In the genomic region with DNA sequence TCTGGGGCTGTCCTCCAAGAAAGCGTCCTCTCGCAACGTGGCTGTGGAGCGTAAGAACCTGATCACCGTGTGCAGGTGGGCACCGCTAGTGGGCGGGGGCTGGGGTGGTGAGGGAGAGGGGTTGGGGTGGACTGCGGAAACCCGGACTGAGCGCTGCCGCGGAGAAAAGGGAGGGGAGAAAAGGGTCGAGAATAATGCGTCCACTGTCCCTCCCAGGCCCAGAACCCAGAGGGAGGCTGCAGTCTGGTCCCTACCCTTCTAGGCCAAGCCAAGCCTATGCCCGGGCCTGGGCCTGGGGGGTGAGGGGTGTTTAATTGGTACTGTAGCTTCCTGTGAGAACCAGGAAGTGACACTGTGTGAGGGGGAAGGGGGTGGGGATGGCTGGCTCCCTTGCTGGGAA, we compare ENCODE assay signal across 9 cellular contexts. TPM values are rescaled to one million over a fixed set of nuclear protein-coding genes. Genes with fewer than 3 reads are reported as not detected.
DNase-seq lines count a peak whose midpoint lies in the region; ATAC-seq, FAIRE-seq and TF ChIP-seq lines count a peak whose summit lies in the region.
"Had no signal": no experiment of that assay in that cellular context is flagged by ENCODE, and none has a peak within 500 bp of the region (broad histone marks: within the 10 kb centered on the region; RNA-seq: fewer than 3 reads in every experiment).

No MANE protein-coding gene starts in this region.

- H3K9me3 Mint-ChIP-seq in CD8-positive, alpha-beta memory T cell, result no peaks in the 10 kb centered on the region
- no peaks in the 10 kb centered on the region for H3K9me3 Mint-ChIP-seq in dendritic cell treated with granulocyte-macrophage colony-stimulating factor and Interleukin-4, amounts not matched to agents 40 ng/mL and 50 ng/mL, for 4 days

- no peak for FAIRE-seq in GM12892 (lab: Jason Lieb, UNC)

- H3K27me3 ChIP-seq in CD8-positive, alpha-beta memory T cell (ENCODE audit: insufficient read depth, low read length, poor library complexity, severe bottlenecking), result peaks cover 12% of the 10 kb centered on the region
- peaks cover 0 to 53% (median 5%) of the 10 kb centered on the region in 3 experiments for H3K27me3 ChIP-seq in neuronal stem cell (ENCODE audit: control insufficient read depth in 3 of 3, insufficient read depth in 3 of 3, low read depth in 1 of 3, low read length in 3 of 3)

- POLR2A ChIA-PET in CD8-positive, alpha-beta memory T cell (lab: Charles Lee), result interaction anchor here (0.6 to 2.0 kb wide), 4 partner anchors 18 to 752 kb away, joined by 3 to 6 read pairs (median 4); a partner anchor contains a TSS

- no peak overlapping the region for H2BK15ac ChIP-seq in neuronal stem cell (ENCODE audit: low read length)

- no peak for ATAC-seq in GM21447 (IDR thresholded peaks at IDR 0.05; ENCODE audit: unreplicated experiment)
- no peak for ATAC-seq in omental fat pad (ENCODE audit: low FRiP score)

- H2BK120ac ChIP-seq in neuronal stem cell (ENCODE audit: low read depth, low read length), result no peak overlapping the region

- no peak overlapping the region for H4K8ac ChIP-seq in neuronal stem cell (ENCODE audit: low read depth, low read length)

- H3K9ac ChIP-seq in neuronal stem cell (ENCODE audit: low read depth, low read length, poor library complexity), result no peak overlapping the region

- H3K9me3 ChIP-seq in CD8-positive, alpha-beta memory T cell (ENCODE audit: low read length), result no peaks in the 10 kb centered on the region
- no peaks in the 10 kb centered on the region for H3K9me3 ChIP-seq in neuronal stem cell (replicated peaks in 1 of 2; ENCODE audit: control insufficient read depth in 2 of 2, insufficient read depth in 1 of 2, low read depth in 1 of 2, low read length in 2 of 2)
- H3K9me3 ChIP-seq: transverse colon had no signal

- no CpG with 5 or more reads among the region's 15 CpGs for WGBS in neuronal stem cell (ENCODE audit: extremely low coverage in 2 of 2, insufficient read length in 2 of 2, insufficient replicate concordance in 1 of 2), 2 donors

- no peak overlapping the region for H3K27ac ChIP-seq in CD8-positive, alpha-beta memory T cell (ENCODE audit: low read depth, low read length)
- no peak overlapping the region for H3K27ac ChIP-seq in neuronal stem cell (replicated peaks; ENCODE audit: low read length)

- H3K4me2 ChIP-seq in neuronal stem cell (ENCODE audit: insufficient read depth, low read length, poor library complexity, severe bottlenecking), result peak overlapping the region; percentile 52

- no peak overlapping the region for H4K91ac ChIP-seq in neuronal stem cell (ENCODE audit: low read depth, low read length, poor library complexity)

- H3K4me3 Mint-ChIP-seq in CD8-positive, alpha-beta memory T cell, result peak overlapping the region in 6 of 7 donors; percentile 36 to 72 (median 46)
- H3K4me3 Mint-ChIP-seq in dendritic cell treated with granulocyte-macrophage colony-stimulating factor and Interleukin-4, amounts not matched to agents 40 ng/mL and 50 ng/mL, for 4 days, result peak overlapping the region; percentile 44

- no peak overlapping the region for H3K27ac Mint-ChIP-seq in CD8-positive, alpha-beta memory T cell
- H3K27ac Mint-ChIP-seq in dendritic cell treated with granulocyte-macrophage colony-stimulating factor and Interleukin-4, amounts not matched to agents 40 ng/mL and 50 ng/mL, for 4 days, result no peak overlapping the region

- H2BK5ac ChIP-seq in neuronal stem cell (ENCODE audit: low read length), result no peak overlapping the region

- H3K36me3 ChIP-seq in CD8-positive, alpha-beta memory T cell (ENCODE audit: insufficient read depth, low read length), result no peaks in the 10 kb centered on the region
- no peaks in the 10 kb centered on the region for H3K36me3 ChIP-seq in neuronal stem cell (replicated peaks in 1 of 2; ENCODE audit: control insufficient read depth in 2 of 2, insufficient read depth in 2 of 2, low read length in 2 of 2)
- H3K36me3 ChIP-seq: transverse colon had no signal

- CTCF ChIA-PET in CD8-positive, alpha-beta memory T cell (lab: Charles Lee), result interaction anchor here (0.8 to 3.5 kb wide), 3 partner anchors 22 to 98 kb away, joined by 3 to 13 read pairs (median 3); no protein-coding TSS in a partner anchor

- no peak overlapping the region for H3K18ac ChIP-seq in neuronal stem cell (ENCODE audit: low read length)

- H3K4me3 ChIP-seq in CD8-positive, alpha-beta memory T cell (ENCODE audit: low read length), result no peak overlapping the region
- H3K4me3 ChIP-seq in Jurkat, Clone E6-1 (ENCODE audit: low read length), result peak overlapping the region; percentile 15
- H3K4me3 ChIP-seq in neuronal stem cell (ENCODE audit: low read length in 2 of 2), result peak overlapping the region in 1 of 2 donors; percentile 47

- no peak for DNase-seq in CD8-positive, alpha-beta memory T cell
- DNase-seq in Jurkat, Clone E6-1 (ENCODE audit: low read depth, low spot score), result no peak
- DNase-seq in neuronal stem cell (ENCODE audit: low spot score) (no peak), GM12892 (ENCODE audit: insufficient read length) (no peak), omental fat pad (ENCODE audit: low spot score) (no peak)
- no peak for DNase-seq in stimulated activated CD4-positive, alpha-beta T cell treated with anti-CD3 and anti-CD28 coated beads, Interleukin-2, amount 100 ng/mL, for 48 hours

- peaks cover 27 to 45% of the 10 kb centered on the region in 2 donors for H3K27me3 Mint-ChIP-seq in CD8-positive, alpha-beta memory T cell
- peaks cover 82% of the 10 kb centered on the region for H3K27me3 Mint-ChIP-seq in dendritic cell treated with granulocyte-macrophage colony-stimulating factor and Interleukin-4, amounts not matched to agents 40 ng/mL and 50 ng/mL, for 4 days

- no peak overlapping the region for H3K14ac ChIP-seq in neuronal stem cell (ENCODE audit: low read length)

- H2AFZ ChIP-seq in neuronal stem cell (ENCODE audit: low read length), result peak overlapping the region; percentile 88

- TF ChIP-seq POLR2A in GM12892 (IDR thresholded peaks at IDR 0.05; ENCODE audit: low read depth, low read length), result no peak

- H3K36me3 Mint-ChIP-seq in CD8-positive, alpha-beta memory T cell, result peaks cover 0 to 3% (median 1%) of the 10 kb centered on the region in 3 donors
- no peaks in the 10 kb centered on the region for H3K36me3 Mint-ChIP-seq in dendritic cell treated with granulocyte-macrophage colony-stimulating factor and Interleukin-4, amounts not matched to agents 40 ng/mL and 50 ng/mL, for 4 days (ENCODE audit: low read depth)

- intact Hi-C loops in dendritic cell treated with granulocyte-macrophage colony-stimulating factor and Interleukin-4, amounts not matched to agents 40 ng/mL and 50 ng/mL, for 4 days (cut with micrococcal nuclease), result no loop called here

- H2AK5ac ChIP-seq in neuronal stem cell (ENCODE audit: low read depth, low read length), result no peak overlapping the region

- H3K79me1 ChIP-seq in neuronal stem cell (ENCODE audit: low read depth, low read length), result peaks cover 2% of the 10 kb centered on the region

- H3K23ac ChIP-seq in neuronal stem cell (ENCODE audit: low read depth, low read length, poor library complexity), result peak overlapping the region; percentile 48

- H2BK12ac ChIP-seq in neuronal stem cell (ENCODE audit: low read length), result no peak overlapping the region

- H3K4ac ChIP-seq in neuronal stem cell (ENCODE audit: low read length), result no peak overlapping the region

- TF ChIP-seq CTCF in omental fat pad (IDR thresholded peaks at IDR 0.05), result no peak

- H3K4me1 Mint-ChIP-seq in CD8-positive, alpha-beta memory T cell, result peaks cover 13 to 28% (median 17%) of the 10 kb centered on the region in 3 donors
- H3K4me1 Mint-ChIP-seq in dendritic cell treated with granulocyte-macrophage colony-stimulating factor and Interleukin-4, amounts not matched to agents 40 ng/mL and 50 ng/mL, for 4 days (ENCODE audit: low read depth), result peaks cover 20% of the 10 kb centered on the region

- H3K4me1 ChIP-seq in CD8-positive, alpha-beta memory T cell (ENCODE audit: insufficient read depth, low read length), result peaks cover 16% of the 10 kb centered on the region
- H3K4me1 ChIP-seq in neuronal stem cell (ENCODE audit: control insufficient read depth in 2 of 2, insufficient read depth in 1 of 2, low read depth in 1 of 2, low read length in 2 of 2), result peaks cover 8 to 9% of the 10 kb centered on the region in 2 donors

RNA-seq across cellular contexts. Expression of a gene that starts 0.5 kb away (rescaled TPM):
- not detected for total RNA-seq in CD8-positive, alpha-beta memory T cell
- polyA plus RNA-seq in CD8-positive, alpha-beta memory T cell, result not detected
- polyA plus RNA-seq in Jurkat, Clone E6-1 (2012; ENCODE audit: insufficient read depth, insufficient read length), result 2.1 TPM
- polyA plus RNA-seq in neuronal stem cell (2013, experiment 1 of 2), result 0.25 TPM
- 0.19 TPM for polyA plus RNA-seq in neuronal stem cell (2013, experiment 2 of 2)
- polyA plus RNA-seq in GM12892 (2012; ENCODE audit: missing spikeins), result 0.19 TPM
- total RNA-seq in omental fat pad, result under 1 TPM in 1 of 4 donors, not detected in 3; 0.84 TPM

RNA-seq across cellular contexts. Expression of a gene that starts 15.8 kb away (rescaled TPM):
- 100 to 1,000 TPM; 159 to 174 TPM for total RNA-seq in CD8-positive, alpha-beta memory T cell
- polyA plus RNA-seq in CD8-positive, alpha-beta memory T cell, result 133 TPM
- polyA plus RNA-seq in Jurkat, Clone E6-1 (2012; ENCODE audit: insufficient read depth, insufficient read length), result 179 TPM
- polyA plus RNA-seq in neuronal stem cell (2013, experiment 1 of 2), result 84.8 TPM
- polyA plus RNA-seq in neuronal stem cell (2013, experiment 2 of 2), result 84.0 TPM
- 120 TPM for polyA plus RNA-seq in GM12892 (2012; ENCODE audit: missing spikeins)
- 10 to 100 TPM; 46.0 to 75.7 (median 60.7) TPM for total RNA-seq in omental fat pad

RNA-seq across cellular contexts. Expression of a gene that starts 36.2 kb away (rescaled TPM):
- 10 to 100 TPM; 48.7 to 50.3 TPM for total RNA-seq in CD8-positive, alpha-beta memory T cell
- 56.4 TPM for polyA plus RNA-seq in CD8-positive, alpha-beta memory T cell
- polyA plus RNA-seq in Jurkat, Clone E6-1 (2012; ENCODE audit: insufficient read depth, insufficient read length), result 86.8 TPM
- polyA plus RNA-seq in neuronal stem cell (2013, experiment 1 of 2), result 54.1 TPM
- 53.7 TPM for polyA plus RNA-seq in neuronal stem cell (2013, experiment 2 of 2)
- polyA plus RNA-seq in GM12892 (2012; ENCODE audit: missing spikeins), result 131 TPM
- 100 to 1,000 TPM; 275 to 379 (median 316) TPM for total RNA-seq in omental fat pad

RNA-seq across cellular contexts. Expression of a gene that starts 40.9 kb away (rescaled TPM):
- total RNA-seq in CD8-positive, alpha-beta memory T cell, result not detected
- not detected for polyA plus RNA-seq in CD8-positive, alpha-beta memory T cell
- not detected for polyA plus RNA-seq in Jurkat, Clone E6-1 (2012; ENCODE audit: insufficient read depth, insufficient read length)
- 0.03 TPM for polyA plus RNA-seq in neuronal stem cell (2013, experiment 1 of 2)
- polyA plus RNA-seq in neuronal stem cell (2013, experiment 2 of 2), result not detected
- polyA plus RNA-seq in GM12892 (2012; ENCODE audit: missing spikeins), result not detected
- total RNA-seq in omental fat pad, result 1 to 10 TPM in 1 of 4 donors, under 1 TPM in 3; 0.16 to 1.2 (median 0.56) TPM
- total RNA-seq: transverse colon had no signal

RNA-seq across cellular contexts. Expression of a gene that starts 54.8 kb away (rescaled TPM):
- under 1 TPM; 0.33 to 0.35 TPM for total RNA-seq in CD8-positive, alpha-beta memory T cell
- 0.28 TPM for polyA plus RNA-seq in CD8-positive, alpha-beta memory T cell
- 14.3 TPM for polyA plus RNA-seq in Jurkat, Clone E6-1 (2012; ENCODE audit: insufficient read depth, insufficient read length)
- polyA plus RNA-seq in neuronal stem cell (2013, experiment 1 of 2), result 34.5 TPM
- 33.1 TPM for polyA plus RNA-seq in neuronal stem cell (2013, experiment 2 of 2)
- 0.78 TPM for polyA plus RNA-seq in GM12892 (2012; ENCODE audit: missing spikeins)
- 1 to 10 TPM in 1 of 4 donors, under 1 TPM in 3; 0.56 to 3.5 (median 0.95) TPM for total RNA-seq in omental fat pad

Comparison
In these comparisons a context has a peak if more than half of its experiments do, and no peak if none do; other contexts are left out.
1. RNA of a gene that starts 36.2 kb away (total RNA-seq): 275 to 379 TPM in omental fat pad; 48.7 to 50.3 TPM in CD8-positive, alpha-beta memory T cell; every median in the first group is over 4 times any median in the second.